In the genomic region with DNA sequence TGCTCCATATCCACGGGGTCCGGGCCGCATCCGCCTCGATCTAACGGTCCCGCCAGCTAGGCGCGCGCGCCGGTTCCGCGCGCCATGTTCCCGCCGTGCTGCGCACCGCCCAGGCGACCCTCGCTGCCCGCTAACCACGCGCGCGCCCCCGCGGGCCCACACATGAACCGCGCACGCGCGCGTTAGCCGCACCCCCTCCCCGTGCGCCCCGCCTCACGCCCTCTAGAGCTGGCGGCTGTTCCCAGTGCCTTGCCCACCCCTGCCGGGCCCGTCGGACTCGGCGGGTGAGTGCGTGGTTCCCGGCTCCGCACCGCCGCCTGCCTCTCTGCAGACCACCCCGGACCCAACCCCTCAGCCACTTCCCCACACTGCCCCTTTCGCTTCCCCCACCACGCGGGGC, we compare ENCODE assay signal across 3 cellular contexts. TPM values are rescaled to one million over a fixed set of nuclear protein-coding genes. Genes with fewer than 3 reads are reported as not detected.
"Had no signal": no experiment of that assay in that cellular context is flagged by ENCODE, and none has a peak within 500 bp of the region (broad histone marks: within the 10 kb centered on the region; RNA-seq: fewer than 3 reads in every experiment).

No MANE protein-coding gene starts in this region.

RNA-seq across cellular contexts. Expression of gene TP53TG3F, which starts 57.3 kb away (rescaled TPM):
- total RNA-seq: M059J, SK-MEL-5 had no signal
- polyA plus RNA-seq: IgD-negative memory B cell had no signal
